11 cellular contexts compared by ENCODE assay signal in genomic region chr19:35134601-35135091, GRCh38. TPM values are rescaled to one million over a fixed set of nuclear protein-coding genes. Genes with fewer than 3 reads are reported as not detected.
DNase-seq lines count a peak whose midpoint lies in the region; ATAC-seq and TF ChIP-seq lines count a peak whose summit lies in the region.
"Had no signal": no experiment of that assay in that cellular context is flagged by ENCODE, and none has a peak within 500 bp of the region (broad histone marks: within the 10 kb centered on the region; RNA-seq: fewer than 3 reads in every experiment).

LGI4 (minus strand) TSS chr19:35135059; CDS start chr19:35134680, 379 bp downstream.

- H3K4me1 ChIP-seq in HUES6 (ENCODE audit: control insufficient read depth, insufficient read depth, low read length) (peaks cover 19% of the 10 kb centered on the region; the same call in 1 of the 2 replicates), duodenal mucosa (ENCODE audit: control insufficient read depth in 1 of 2, insufficient read depth in 2 of 2, low read length in 2 of 2) (peaks cover 0 to 3% of the 10 kb centered on the region in 2 donors), muscle layer of colon (ENCODE audit: insufficient read depth, low read length) (peaks cover 4% of the 10 kb centered on the region), thoracic aorta (ENCODE audit: control insufficient read depth in 1 of 2, low read depth in 2 of 2) (peaks cover 4 to 27% of the 10 kb centered on the region in 2 donors)
- H3K4me1 ChIP-seq: adrenal gland had no signal

- no peaks in the 10 kb centered on the region for H3K9me3 ChIP-seq in HUES6 (ENCODE audit: control insufficient read depth, insufficient read depth, low read depth, low read length)
- H3K9me3 ChIP-seq in duodenal mucosa (ENCODE audit: control insufficient read depth in 1 of 2, low read length in 2 of 2): no peaks in the 10 kb centered on the region
- no peaks in the 10 kb centered on the region for H3K9me3 ChIP-seq in muscle layer of colon (ENCODE audit: low read length)
- H3K9me3 ChIP-seq in thoracic aorta: no peaks in the 10 kb centered on the region
- H3K9me3 ChIP-seq: adrenal gland had no signal

- H3K9ac ChIP-seq in HUES6 (ENCODE audit: low read length): no peak within 1 kb of the TSS
- H3K9ac ChIP-seq in duodenal mucosa (ENCODE audit: low read depth in 1 of 2, low read length in 2 of 2): no peak within 1 kb of the TSS
- no peak within 1 kb of the TSS for H3K9ac ChIP-seq in muscle layer of colon (ENCODE audit: low read length)

- DNase-seq in thoracic aorta (ENCODE audit: low spot score): no peak
- DNase-seq in NCI-H82 (lab: John Stamatoyannopoulos, UW): no peak

- H3K4me3 ChIP-seq in HUES6 (ENCODE audit: low read depth, low read length) (peak within 1 kb of the TSS; percentile 27), duodenal mucosa (ENCODE audit: low read depth in 1 of 2, low read length in 2 of 2) (no peak within 1 kb of the TSS), muscle layer of colon (ENCODE audit: low read depth in 1 of 2, low read length in 2 of 2) (no peak within 1 kb of the TSS), thoracic aorta (peak within 1 kb of the TSS; percentile 62)
- H3K4me3 ChIP-seq: adrenal gland had no signal

- H3K27ac ChIP-seq in HUES6 (ENCODE audit: low read depth, low read length): no peak within 1 kb of the TSS
- peak within 1 kb of the TSS; percentile 48 for H3K27ac ChIP-seq in duodenal mucosa (ENCODE audit: low read depth, low read length)
- peak within 1 kb of the TSS; percentile 34 for H3K27ac ChIP-seq in muscle layer of colon (ENCODE audit: low read depth, low read length)
- H3K27ac ChIP-seq in thoracic aorta: peak within 1 kb of the TSS; percentile 11 to 73
- H3K27ac ChIP-seq: HL-60 had no signal

- no peaks in the 10 kb centered on the region for H3K36me3 ChIP-seq in HUES6 (ENCODE audit: control insufficient read depth, insufficient read depth, low read length)
- H3K36me3 ChIP-seq in duodenal mucosa (ENCODE audit: control insufficient read depth in 1 of 2, insufficient read depth in 2 of 2, low read length in 2 of 2): no peaks in the 10 kb centered on the region
- H3K36me3 ChIP-seq in muscle layer of colon (ENCODE audit: insufficient read depth, low read length): no peaks in the 10 kb centered on the region
- H3K36me3 ChIP-seq in thoracic aorta: no peaks in the 10 kb centered on the region
- H3K36me3 ChIP-seq: adrenal gland had no signal

- no peaks in the 10 kb centered on the region for H3K27me3 ChIP-seq in HUES6 (ENCODE audit: control insufficient read depth, insufficient read depth, low read length)
- peaks cover 7 to 21% of the 10 kb centered on the region in 2 donors for H3K27me3 ChIP-seq in duodenal mucosa (ENCODE audit: control insufficient read depth in 1 of 2, insufficient read depth in 2 of 2, low read length in 2 of 2)
- H3K27me3 ChIP-seq in muscle layer of colon (ENCODE audit: control insufficient read depth in 1 of 2, insufficient read depth in 2 of 2, low read length in 2 of 2): peaks cover 0 to 16% of the 10 kb centered on the region in 2 donors
- H3K27me3 ChIP-seq in thoracic aorta (replicated peaks; ENCODE audit: insufficient read depth): no peaks in the 10 kb centered on the region
- H3K27me3 ChIP-seq: adrenal gland had no signal

- ATAC-seq in thoracic aorta (ENCODE audit: insufficient number of reproducible peaks, low FRiP score, low read depth) (no peak), HG02623 (IDR thresholded peaks at IDR 0.05; ENCODE audit: unreplicated experiment) (no peak), HG02642 (IDR thresholded peaks at IDR 0.05; ENCODE audit: poor library complexity, unreplicated experiment) (no peak), HG03378 (IDR thresholded peaks at IDR 0.05; ENCODE audit: unreplicated experiment) (no peak)

- TF ChIP-seq CTCF in thoracic aorta (IDR thresholded peaks at IDR 0.05): no peak

RNA-seq across cellular contexts. Expression of gene LGI4, which starts in this region (rescaled TPM):
- 10 to 100 TPM in 1 of 2 donors, 1 to 10 TPM in 1; 7.9 to 17.4 TPM for total RNA-seq in thoracic aorta
- total RNA-seq: epithelial cell of proximal tubule had no signal

Comparison
In these comparisons a context has a peak if more than half of its experiments do, and no peak if none do; other contexts are left out.
1. H3K4me3 ChIP-seq: peak in HUES6 (single experiment) and thoracic aorta (single experiment); none in duodenal mucosa (0 of 2) and muscle layer of colon (0 of 2).